8 cellular contexts compared by ENCODE assay signal in genomic region chr17:15981208-15981607, GRCh38. TPM values are rescaled to one million over a fixed set of nuclear protein-coding genes. Genes with fewer than 3 reads are reported as not detected.
DNase-seq lines count a peak whose midpoint lies in the region; ATAC-seq and TF ChIP-seq lines count a peak whose summit lies in the region.

No MANE protein-coding gene starts in this region.

- ATAC-seq in GM18505 (IDR thresholded peaks at IDR 0.05; ENCODE audit: unreplicated experiment) (peak; percentile 84), GM21619 (IDR thresholded peaks at IDR 0.05; ENCODE audit: unreplicated experiment) (peak; percentile 83), left lung (no peak)

- TF ChIP-seq POLR2A in GM18505 (IDR thresholded peaks at IDR 0.05; ENCODE audit: borderline replicate concordance, extremely low read depth, insufficient read depth, insufficient read length): no peak

- H3K4me1 ChIP-seq in SK-N-SH (ENCODE audit: control insufficient read depth in 1 of 2, insufficient read depth in 2 of 2, low read depth in 1 of 2, low read length in 1 of 2) (peaks cover 0 to 6% of the 10 kb centered on the region in 2 experiments; a peak in 1 of 4 replicates), left lung (peaks cover 0 to 16% of the 10 kb centered on the region in 2 donors)

- H3K27ac ChIP-seq in SK-N-SH (ENCODE audit: low read depth in 2 of 2, low read length in 1 of 2): no peak overlapping the region
- no peak overlapping the region for H3K27ac ChIP-seq in left lung

- no peaks in the 10 kb centered on the region for H3K9me2 ChIP-seq in SK-N-SH

- peaks cover 3% of the 10 kb centered on the region for H3F3A ChIP-seq in SK-N-SH (replicated peaks; ENCODE audit: insufficient read depth)

- no peak overlapping the region for H3K4me3 Mint-ChIP-seq in progenitor cell of endocrine pancreas (ENCODE audit: low read depth)

- H3K9me3 ChIP-seq in SK-N-SH: no peaks in the 10 kb centered on the region
- no peaks in the 10 kb centered on the region for H3K9me3 ChIP-seq in left lung

- H3K27ac Mint-ChIP-seq in progenitor cell of endocrine pancreas: no peak overlapping the region

- POLR2A ChIA-PET in SK-N-SH (lab: Yijun Ruan, JAX): no interaction called here

- TF ChIP-seq RAD21 in SK-N-SH (IDR thresholded peaks at IDR 0.05; ENCODE audit: low read length): no peak

- H3K9ac ChIP-seq in SK-N-SH: no peak overlapping the region

- no peak overlapping the region for H3K4me2 ChIP-seq in SK-N-SH

- no peaks in the 10 kb centered on the region for H3K27me3 Mint-ChIP-seq in progenitor cell of endocrine pancreas

- H3K36me3 Mint-ChIP-seq in progenitor cell of endocrine pancreas (ENCODE audit: insufficient read depth): peaks cover 35% of the 10 kb centered on the region

- no peak for TF ChIP-seq EP300 in SK-N-SH (IDR thresholded peaks at IDR 0.05; ENCODE audit: borderline replicate concordance in 1 of 2, low read depth in 1 of 2, low read length in 1 of 2)

- H3K36me3 ChIP-seq in SK-N-SH (replicated peaks in 1 of 2; ENCODE audit: control insufficient read depth in 1 of 2, insufficient read depth in 2 of 2, low read length in 1 of 2) (peaks cover 39% of the 10 kb centered on the region in 2 experiments), left lung (peaks cover 0 to 80% of the 10 kb centered on the region in 2 donors)

- H3K27me3 ChIP-seq in SK-N-SH (ENCODE audit: insufficient read depth): no peaks in the 10 kb centered on the region
- H3K27me3 ChIP-seq in left lung: no peaks in the 10 kb centered on the region

- H3K4me3 ChIP-seq in SK-N-SH (ENCODE audit: low read depth in 2 of 2, low read length in 1 of 2): no peak overlapping the region
- no peak overlapping the region for H3K4me3 ChIP-seq in left lung

- 47% methylated on average over 2 of the region's 2 CpGs for WGBS in SK-N-SH (ENCODE audit: low lambda C conversion rate)

- H3K9me3 Mint-ChIP-seq in progenitor cell of endocrine pancreas (ENCODE audit: low read depth): peaks cover 6% of the 10 kb centered on the region

- intact Hi-C loops in left lung (cut with DNase I): no loop called here

- H4K20me1 ChIP-seq in SK-N-SH (ENCODE audit: insufficient read depth): no peaks in the 10 kb centered on the region

- no peak for TF ChIP-seq CTCF in progenitor cell of endocrine pancreas (IDR thresholded peaks at IDR 0.05; ENCODE audit: unreplicated experiment)
- TF ChIP-seq CTCF in SK-N-SH (IDR thresholded peaks at IDR 0.05): no peak
- TF ChIP-seq CTCF in left lung (IDR thresholded peaks at IDR 0.05): no peak

- no peaks in the 10 kb centered on the region for H3K79me2 ChIP-seq in SK-N-SH (ENCODE audit: insufficient read depth)

- DNase-seq in MV-4-11 (lab: John Stamatoyannopoulos, UW): peak; percentile 68
- DNase-seq in germinal center (ENCODE audit: low spot score): peak; percentile 23
- no peak for DNase-seq in progenitor cell of endocrine pancreas (ENCODE audit: low spot score, unreplicated experiment)
- DNase-seq in SK-N-SH: no peak
- DNase-seq in glomerular visceral epithelial cell (ENCODE audit: extremely low spot score): no peak
- no peak for DNase-seq in left lung

- no peaks in the 10 kb centered on the region for H3K4me1 Mint-ChIP-seq in progenitor cell of endocrine pancreas (ENCODE audit: low read depth)

- CTCF ChIA-PET in SK-N-SH (lab: Yijun Ruan, JAX): no interaction called here

- no peak overlapping the region for H2AFZ ChIP-seq in SK-N-SH (ENCODE audit: low read depth)

TF ChIP-seq in SK-N-SH, 30 proteins besides CTCF, POLR2A, EP300 and RAD21:
- no peak for TF ChIP-seq SIN3A (IDR thresholded peaks at IDR 0.05; ENCODE audit: borderline replicate concordance, low read depth, low read length)
- no peak for TF ChIP-seq ELF1 (IDR thresholded peaks at IDR 0.05)
- TF ChIP-seq, protein P1, sequence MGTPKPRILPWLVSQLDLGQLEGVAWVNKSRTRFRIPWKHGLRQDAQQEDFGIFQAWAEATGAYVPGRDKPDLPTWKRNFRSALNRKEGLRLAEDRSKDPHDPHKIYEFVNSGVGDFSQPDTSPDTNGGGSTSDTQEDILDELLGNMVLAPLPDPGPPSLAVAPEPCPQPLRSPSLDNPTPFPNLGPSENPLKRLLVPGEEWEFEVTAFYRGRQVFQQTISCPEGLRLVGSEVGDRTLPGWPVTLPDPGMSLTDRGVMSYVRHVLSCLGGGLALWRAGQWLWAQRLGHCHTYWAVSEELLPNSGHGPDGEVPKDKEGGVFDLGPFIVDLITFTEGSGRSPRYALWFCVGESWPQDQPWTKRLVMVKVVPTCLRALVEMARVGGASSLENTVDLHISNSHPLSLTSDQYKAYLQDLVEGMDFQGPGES (IDR thresholded peaks at IDR 0.05; ENCODE audit: low read depth, low read length): no peak
- no peak for TF ChIP-seq PBX3 (IDR thresholded peaks at IDR 0.05)
- TF ChIP-seq EZH2phosphoT487 (IDR thresholded peaks at IDR 0.05; ENCODE audit: borderline replicate concordance, low read depth): no peak
- no peak for TF ChIP-seq TAF1 (IDR thresholded peaks at IDR 0.05; ENCODE audit: borderline replicate concordance, low read depth, low read length)
- no peak for TF ChIP-seq YY1 (IDR thresholded peaks at IDR 0.05; ENCODE audit: low read depth)
- no peak for TF ChIP-seq MXI1 (IDR thresholded peaks at IDR 0.05; ENCODE audit: low read depth, low read length)
- TF ChIP-seq GABPA (IDR thresholded peaks at IDR 0.05; ENCODE audit: low read depth): no peak
- TF ChIP-seq FOXM1 (IDR thresholded peaks at IDR 0.05; ENCODE audit: low read depth): no peak
- TF ChIP-seq, protein P2, sequence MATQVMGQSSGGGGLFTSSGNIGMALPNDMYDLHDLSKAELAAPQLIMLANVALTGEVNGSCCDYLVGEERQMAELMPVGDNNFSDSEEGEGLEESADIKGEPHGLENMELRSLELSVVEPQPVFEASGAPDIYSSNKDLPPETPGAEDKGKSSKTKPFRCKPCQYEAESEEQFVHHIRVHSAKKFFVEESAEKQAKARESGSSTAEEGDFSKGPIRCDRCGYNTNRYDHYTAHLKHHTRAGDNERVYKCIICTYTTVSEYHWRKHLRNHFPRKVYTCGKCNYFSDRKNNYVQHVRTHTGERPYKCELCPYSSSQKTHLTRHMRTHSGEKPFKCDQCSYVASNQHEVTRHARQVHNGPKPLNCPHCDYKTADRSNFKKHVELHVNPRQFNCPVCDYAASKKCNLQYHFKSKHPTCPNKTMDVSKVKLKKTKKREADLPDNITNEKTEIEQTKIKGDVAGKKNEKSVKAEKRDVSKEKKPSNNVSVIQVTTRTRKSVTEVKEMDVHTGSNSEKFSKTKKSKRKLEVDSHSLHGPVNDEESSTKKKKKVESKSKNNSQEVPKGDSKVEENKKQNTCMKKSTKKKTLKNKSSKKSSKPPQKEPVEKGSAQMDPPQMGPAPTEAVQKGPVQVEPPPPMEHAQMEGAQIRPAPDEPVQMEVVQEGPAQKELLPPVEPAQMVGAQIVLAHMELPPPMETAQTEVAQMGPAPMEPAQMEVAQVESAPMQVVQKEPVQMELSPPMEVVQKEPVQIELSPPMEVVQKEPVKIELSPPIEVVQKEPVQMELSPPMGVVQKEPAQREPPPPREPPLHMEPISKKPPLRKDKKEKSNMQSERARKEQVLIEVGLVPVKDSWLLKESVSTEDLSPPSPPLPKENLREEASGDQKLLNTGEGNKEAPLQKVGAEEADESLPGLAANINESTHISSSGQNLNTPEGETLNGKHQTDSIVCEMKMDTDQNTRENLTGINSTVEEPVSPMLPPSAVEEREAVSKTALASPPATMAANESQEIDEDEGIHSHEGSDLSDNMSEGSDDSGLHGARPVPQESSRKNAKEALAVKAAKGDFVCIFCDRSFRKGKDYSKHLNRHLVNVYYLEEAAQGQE (IDR thresholded peaks at IDR 0.05; ENCODE audit: low read depth, low read length): no peak
- no peak for TF ChIP-seq FOXJ3 (CRISPR knock-in tag; IDR thresholded peaks at IDR 0.05)
- TF ChIP-seq RCOR1 (IDR thresholded peaks at IDR 0.05; ENCODE audit: low read length): no peak
- no peak for TF ChIP-seq JUND (IDR thresholded peaks at IDR 0.05)
- no peak for TF ChIP-seq SMC3 (IDR thresholded peaks at IDR 0.05; ENCODE audit: low read depth, low read length)
- TF ChIP-seq RXRA (IDR thresholded peaks at IDR 0.05; ENCODE audit: borderline replicate concordance, low read depth): no peak
- no peak for TF ChIP-seq TCF12 (IDR thresholded peaks at IDR 0.05)

RNA-seq across cellular contexts. Expression of gene ZSWIM7, which starts 18.3 kb away (rescaled TPM):
- total RNA-seq in progenitor cell of endocrine pancreas (27.9 and 35.4 TPM in 2 replicates), left lung (10 to 100 TPM; 22.6 to 26.7 TPM)
- 48.8 and 63.3 TPM in 2 replicates for polyA plus RNA-seq in SK-N-SH (2012; rRNA removed)
- polyA plus RNA-seq in SK-N-SH (2012; cell fraction: cytosol; rRNA removed): 48.1 and 49.2 TPM in 2 replicates
- polyA plus RNA-seq in SK-N-SH (2012; cell fraction: nucleus; rRNA removed): 75.1 and 82.5 TPM in 2 replicates

RNA-seq across cellular contexts. Expression of gene TTC19, which starts 18.4 kb away (rescaled TPM):
- total RNA-seq in progenitor cell of endocrine pancreas (42.2 and 42.5 TPM in 2 replicates), left lung (10 to 100 TPM; 31.6 to 34.0 TPM)
- 6.6 and 6.9 TPM in 2 replicates for polyA plus RNA-seq in SK-N-SH (2012; rRNA removed)
- polyA plus RNA-seq in SK-N-SH (2012; cell fraction: cytosol; rRNA removed): 7.9 and 11.8 TPM in 2 replicates
- 17.3 and 34.3 TPM in 2 replicates for polyA plus RNA-seq in SK-N-SH (2012; cell fraction: nucleus; rRNA removed)

RNA-seq across cellular contexts. Expression of gene ADORA2B, which starts 36.3 kb away (rescaled TPM):
- total RNA-seq in progenitor cell of endocrine pancreas (0.48 and 0.67 TPM in 2 replicates), left lung (10 to 100 TPM in 1 of 2 donors, 1 to 10 TPM in 1; 5.2 to 12.2 TPM)
- polyA plus RNA-seq in SK-N-SH (2012; rRNA removed): 12.6 and 14.4 TPM in 2 replicates
- 9.2 and 13.8 TPM in 2 replicates for polyA plus RNA-seq in SK-N-SH (2012; cell fraction: cytosol; rRNA removed)
- polyA plus RNA-seq in SK-N-SH (2012; cell fraction: nucleus; rRNA removed): 6.8 and 8.1 TPM in 2 replicates

Comparison
In these comparisons a context has a peak if more than half of its experiments do, and no peak if none do; other contexts are left out.
1. DNase-seq: peak in MV-4-11 (single experiment) and germinal center (single experiment); none in progenitor cell of endocrine pancreas (single experiment), SK-N-SH (single experiment), glomerular visceral epithelial cell (single experiment) and left lung (0 of 2).